In the genomic region with DNA sequence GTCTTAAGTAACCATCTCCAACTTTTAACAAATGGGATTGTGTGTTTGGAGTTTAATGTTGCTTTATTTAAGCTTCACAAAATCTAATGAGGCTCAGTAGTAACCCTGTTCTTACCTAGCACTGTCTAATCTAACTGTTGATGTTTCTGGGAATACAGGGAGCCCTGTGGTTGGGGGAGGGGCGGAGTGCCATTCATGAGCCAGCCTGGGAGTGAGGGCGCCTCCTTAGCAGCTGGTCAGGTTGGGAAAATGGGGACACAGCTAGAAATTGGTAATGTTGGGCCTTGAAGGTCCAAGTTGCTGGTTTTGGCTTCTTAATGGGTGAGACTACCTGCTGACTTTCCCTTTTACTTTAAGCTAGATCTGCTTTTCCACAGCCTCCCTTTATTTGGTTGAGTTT, we compare ENCODE assay signal across 28 cellular contexts. TPM values are rescaled to one million over a fixed set of nuclear protein-coding genes. Genes with fewer than 3 reads are reported as not detected.
DNase-seq lines count a peak whose midpoint lies in the region; ATAC-seq and TF ChIP-seq lines count a peak whose summit lies in the region.
"Had no signal": no experiment of that assay in that cellular context is flagged by ENCODE, and none has a peak within 500 bp of the region (broad histone marks: within the 10 kb centered on the region; RNA-seq: fewer than 3 reads in every experiment).

No MANE protein-coding gene starts in this region.

- peaks cover 21% of the 10 kb centered on the region for H3K36me3 Mint-ChIP-seq in activated CD8-positive, alpha-beta T cell treated with anti-CD3 and anti-CD28 coated beads, Interleukin-2, amount 10 ng/mL, durations not matched to agents 7 days and 5 days (ENCODE audit: low read depth)
- peaks cover 20% of the 10 kb centered on the region for H3K36me3 Mint-ChIP-seq in activated CD8-positive, alpha-beta T cell treated with anti-CD3 and anti-CD28 coated beads for 36 hours (ENCODE audit: low read depth)
- H3K36me3 Mint-ChIP-seq in nephron progenitor cell (ENCODE audit: low read depth), result peaks cover 45% of the 10 kb centered on the region

- H3K27ac ChIP-seq in IMR-90 (ENCODE audit: insufficient read depth, low read length), result no peak overlapping the region
- H3K27ac ChIP-seq: 22Rv1, cardiac muscle cell, coronary artery, esophagus squamous epithelium, tibial nerve had no signal

- H2BK20ac ChIP-seq in IMR-90 (ENCODE audit: low read depth, low read length), result no peak overlapping the region; the same call in 1 of the 2 replicates

- no peaks in the 10 kb centered on the region for H3K27me3 ChIP-seq in IMR-90 (ENCODE audit: control insufficient read depth, insufficient read depth, low read length)
- H3K27me3 ChIP-seq: cardiac muscle cell, esophagus squamous epithelium, tibial nerve had no signal

- H3K79me1 ChIP-seq in IMR-90 (ENCODE audit: low read depth in 1 of 2, low read length in 2 of 2), result peaks cover 25 to 62% of the 10 kb centered on the region in 2 experiments

- intact Hi-C loops in activated CD8-positive, alpha-beta T cell treated with anti-CD3 and anti-CD28 coated beads for 36 hours (cut with micrococcal nuclease), result no loop called here
- intact Hi-C loops in IMR-90 (cut with micrococcal nuclease), result no loop called here

- H3K4me3 ChIP-seq in IMR-90 (ENCODE audit: insufficient read depth, low read depth, low read length), result no peak overlapping the region
- H3K4me3 ChIP-seq: cardiac muscle cell, coronary artery, esophagus squamous epithelium, GM12878, tibial nerve had no signal

- H3K56ac ChIP-seq in IMR-90 (ENCODE audit: extremely low read depth, insufficient read depth, low read length), result no peak overlapping the region

- no peak overlapping the region for H2AK9ac ChIP-seq in IMR-90 (replicated peaks; ENCODE audit: low read depth, low read length, poor library complexity)

- H3K36me3 ChIP-seq in IMR-90 (ENCODE audit: control insufficient read depth, insufficient read depth, low read length), result peaks cover 42% of the 10 kb centered on the region

- CTCF ChIA-PET in activated CD8-positive, alpha-beta T cell treated with anti-CD3 and anti-CD28 coated beads, Interleukin-2, amount 10 ng/mL, durations not matched to agents 7 days and 5 days (lab: Charles Lee), result interaction anchor here (1.1 kb wide), 1 partner anchor 46 kb away, joined by 3 read pairs; no protein-coding TSS in a partner anchor
- CTCF ChIA-PET in activated CD8-positive, alpha-beta T cell treated with anti-CD3 and anti-CD28 coated beads for 36 hours (lab: Charles Lee), result interaction anchor here (0.9 kb wide), 1 partner anchor 8 kb away, joined by 3 read pairs; no protein-coding TSS in a partner anchor
- CTCF ChIA-PET in IMR-90 (lab: Yijun Ruan, JAX), result interaction anchor here (0.6 to 1.2 kb wide), 2 partner anchors 8 to 299 kb away, joined by 4 to 10 read pairs; no protein-coding TSS in a partner anchor

- TF ChIP-seq POLR2A in IMR-90 (IDR thresholded peaks at IDR 0.05; ENCODE audit: low read depth, low read length), result no peak

- no peak overlapping the region for H3K14ac ChIP-seq in IMR-90 (replicated peaks; ENCODE audit: low read depth, low read length)

- no peak overlapping the region for H3K4me2 ChIP-seq in IMR-90 (ENCODE audit: low read depth, low read length)

- peak overlapping the region; percentile 48; the same call in 1 of the 2 replicates for H2AK5ac ChIP-seq in IMR-90 (ENCODE audit: low read depth, low read length)

- ATAC-seq in activated CD8-positive, alpha-beta T cell treated with anti-CD3 and anti-CD28 coated beads, Interleukin-2, amount 10 ng/mL, durations not matched to agents 7 days and 5 days, result no peak
- no peak for ATAC-seq in activated CD8-positive, alpha-beta T cell treated with anti-CD3 and anti-CD28 coated beads for 36 hours
- ATAC-seq in IMR-90 (ENCODE audit: low read depth), result no peak
- ATAC-seq: activated CD4-positive, alpha-beta T cell treated with anti-CD3 and anti-CD28 coated beads for 36 hours; activated T-cell treated with anti-CD3 and anti-CD28 coated beads, Interleukin-2, amount 50 U/mL, for 4 hours; GM12878 had no signal

- H3K18ac ChIP-seq in IMR-90 (ENCODE audit: low read depth, low read length), result no peak overlapping the region

- H4K5ac ChIP-seq in IMR-90 (ENCODE audit: low read depth, low read length), result no peak overlapping the region

- peak overlapping the region; percentile 30 to 96; a peak in 1 of 4 replicates for H4K8ac ChIP-seq in IMR-90 (ENCODE audit: low read depth in 2 of 2, low read length in 2 of 2)

- H2BK120ac ChIP-seq in IMR-90 (ENCODE audit: low read depth, low read length), result peak overlapping the region; percentile 97; the same call in 1 of the 2 replicates

- WGBS in IMR-90 (ENCODE audit: extremely low coverage in 2 of 2, insufficient read length in 1 of 2), 2 experiments, result no CpG with 5 or more reads among the region's 2 CpGs

- H3K4me3 Mint-ChIP-seq in activated CD8-positive, alpha-beta T cell treated with anti-CD3 and anti-CD28 coated beads, Interleukin-2, amount 10 ng/mL, durations not matched to agents 7 days and 5 days, result no peak overlapping the region
- no peak overlapping the region for H3K4me3 Mint-ChIP-seq in activated CD8-positive, alpha-beta T cell treated with anti-CD3 and anti-CD28 coated beads for 36 hours
- H3K4me3 Mint-ChIP-seq in nephron progenitor cell, result no peak overlapping the region
- H3K4me3 Mint-ChIP-seq: activated CD4-positive, alpha-beta T cell treated with anti-CD3 and anti-CD28 coated beads for 36 hours; activated T-cell treated with anti-CD3 and anti-CD28 coated beads, Interleukin-2, amount 50 U/mL, for 4 hours; CD4-positive, CD25-positive, alpha-beta regulatory T cell; immature natural killer cell had no signal

- no peaks in the 10 kb centered on the region for H3K9me3 Mint-ChIP-seq in activated CD8-positive, alpha-beta T cell treated with anti-CD3 and anti-CD28 coated beads, Interleukin-2, amount 10 ng/mL, durations not matched to agents 7 days and 5 days (ENCODE audit: insufficient read depth)
- no peaks in the 10 kb centered on the region for H3K9me3 Mint-ChIP-seq in activated CD8-positive, alpha-beta T cell treated with anti-CD3 and anti-CD28 coated beads for 36 hours
- no peaks in the 10 kb centered on the region for H3K9me3 Mint-ChIP-seq in nephron progenitor cell
- H3K9me3 Mint-ChIP-seq: activated T-cell treated with anti-CD3 and anti-CD28 coated beads, Interleukin-2, amount 50 U/mL, for 4 hours; CD4-positive, CD25-positive, alpha-beta regulatory T cell; immature natural killer cell had no signal

- no peaks in the 10 kb centered on the region for H4K20me1 ChIP-seq in IMR-90 (ENCODE audit: insufficient read depth, low read length)

- no peak overlapping the region for H3K23ac ChIP-seq in IMR-90 (ENCODE audit: low read depth, low read length)

- no peak overlapping the region; the same call in 2 of the 3 replicates for H2BK15ac ChIP-seq in IMR-90 (ENCODE audit: low read depth, low read length)

- H2AFZ ChIP-seq in IMR-90 (replicated peaks; ENCODE audit: low read length, poor library complexity), result no peak overlapping the region

- no peaks in the 10 kb centered on the region for H3K9me3 ChIP-seq in IMR-90 (ENCODE audit: control insufficient read depth, insufficient read depth, low read length)
- H3K9me3 ChIP-seq: esophagus squamous epithelium, tibial nerve had no signal

- H3K9ac ChIP-seq in IMR-90 (ENCODE audit: low read depth, low read length), result no peak overlapping the region

- no peak overlapping the region for H2BK5ac ChIP-seq in IMR-90 (ENCODE audit: low read depth, low read length, poor library complexity, severe bottlenecking)

- H3K27ac Mint-ChIP-seq in activated CD8-positive, alpha-beta T cell treated with anti-CD3 and anti-CD28 coated beads, Interleukin-2, amount 10 ng/mL, durations not matched to agents 7 days and 5 days, result peak overlapping the region; percentile 48
- H3K27ac Mint-ChIP-seq in activated CD8-positive, alpha-beta T cell treated with anti-CD3 and anti-CD28 coated beads for 36 hours, result no peak overlapping the region
- peak overlapping the region; percentile 97 for H3K27ac Mint-ChIP-seq in nephron progenitor cell
- H3K27ac Mint-ChIP-seq: activated CD4-positive, alpha-beta T cell treated with anti-CD3 and anti-CD28 coated beads for 36 hours; immature natural killer cell had no signal

- no peak for TF ChIP-seq RAD21 in IMR-90 (IDR thresholded peaks at IDR 0.05; ENCODE audit: low read length)

- in situ Hi-C loops in IMR-90 (cut with MboI; ENCODE audit: low sequenced_read_pairs) (no loop called here), KBM-7 (cut with MboI; ENCODE audit: low pct_unique_long_range_greater_than_20kb, low sequenced_read_pairs) (no loop called here)

- BruUV-seq in IMR-90 (replicated peaks; lab: Mats Ljungman, UMichigan), result no TSS peak

- dilution Hi-C loops in IMR-90 (cut with HindIII; ENCODE audit: low sequenced_read_pairs, unreplicated experiment), result no loop called here

- peak overlapping the region; percentile 92; the same call in 1 of the 2 replicates for H4K91ac ChIP-seq in IMR-90 (ENCODE audit: insufficient read depth, low read depth, low read length)

- no peak for TF ChIP-seq CTCF in activated CD8-positive, alpha-beta T cell treated with anti-CD3 and anti-CD28 coated beads for 36 hours (IDR thresholded peaks at IDR 0.05)
- TF ChIP-seq CTCF in IMR-90 (conservative IDR thresholded peaks at IDR 0.05; ENCODE audit: low read depth, low read length) (no peak), nephron progenitor cell (IDR thresholded peaks at IDR 0.05) (no peak)

- POLR2A ChIA-PET in activated CD8-positive, alpha-beta T cell treated with anti-CD3 and anti-CD28 coated beads, Interleukin-2, amount 10 ng/mL, durations not matched to agents 7 days and 5 days (lab: Charles Lee), result no interaction called here
- POLR2A ChIA-PET in activated CD8-positive, alpha-beta T cell treated with anti-CD3 and anti-CD28 coated beads for 36 hours (lab: Charles Lee), result no interaction called here
- POLR2A ChIA-PET in IMR-90 (lab: Charles Lee; ENCODE audit: unreplicated experiment), result no interaction called here

- peaks cover under 1% of the 10 kb centered on the region for H3K4me1 Mint-ChIP-seq in activated CD8-positive, alpha-beta T cell treated with anti-CD3 and anti-CD28 coated beads, Interleukin-2, amount 10 ng/mL, durations not matched to agents 7 days and 5 days (ENCODE audit: low read depth)
- no peaks in the 10 kb centered on the region for H3K4me1 Mint-ChIP-seq in activated CD8-positive, alpha-beta T cell treated with anti-CD3 and anti-CD28 coated beads for 36 hours (ENCODE audit: low read depth)
- H3K4me1 Mint-ChIP-seq in nephron progenitor cell, result peaks cover 27% of the 10 kb centered on the region
- H3K4me1 Mint-ChIP-seq: activated CD4-positive, alpha-beta T cell treated with anti-CD3 and anti-CD28 coated beads for 36 hours; CD4-positive, CD25-positive, alpha-beta regulatory T cell; immature natural killer cell had no signal

- DNase-seq in activated CD8-positive, alpha-beta T cell treated with anti-CD3 and anti-CD28 coated beads, Interleukin-2, amount 10 ng/mL, durations not matched to agents 7 days and 5 days, result no peak
- DNase-seq in activated CD8-positive, alpha-beta T cell treated with anti-CD3 and anti-CD28 coated beads for 36 hours, result no peak
- no peak for DNase-seq in IMR-90
- DNase-seq in astrocyte of the hippocampus (ENCODE audit: low read depth, low spot score), result peak; percentile 23
- DNase-seq in nephron progenitor cell, result no peak
- DNase-seq in KBM-7, result no peak
- no peak for DNase-seq in HuH-7 (ENCODE audit: low spot score)
- DNase-seq in superior temporal gyrus (ENCODE audit: extremely low spot score), result no peak
- DNase-seq: activated CD4-positive, alpha-beta T cell treated with anti-CD3 and anti-CD28 coated beads for 36 hours; activated CD8-positive, alpha-beta memory T cell treated with anti-CD3 and anti-CD28 coated beads for 24 hours; activated naive CD4-positive, alpha-beta T cell treated with Interleukin-2 at 50 U/mL for 16 hours; activated T-cell treated with anti-CD3 and anti-CD28 coated beads, Interleukin-2, amount 50 U/mL, for 4 hours; CD4-positive, CD25-positive, alpha-beta regulatory T cell; EL; esophagus squamous epithelium; immature natural killer cell; mesendoderm; NCI-H1417 treated with DMSO at 0.1 percent for 48 hours; NCI-H2081 treated with DMSO at 0.1 percent for 48 hours; NCI-H226; nucleus accumbens; RPMI8226; stimulated activated CD8-positive, alpha-beta memory T cell treated with anti-CD3 and anti-CD28 coated beads, Interleukin-4, amount 100 ng/mL, for 48 hours had no signal

- H3K4me1 ChIP-seq in IMR-90 (ENCODE audit: control insufficient read depth, insufficient read depth, low read length), result peaks cover 8% of the 10 kb centered on the region
- H3K4me1 ChIP-seq: esophagus squamous epithelium, tibial nerve had no signal

- 0 out of 2 replicates have a peak overlapping the region, but pooled peaks have one; percentile 33 for H3K4ac ChIP-seq in IMR-90 (ENCODE audit: low read depth, low read length)

- peaks cover 20% of the 10 kb centered on the region for H3K9me1 ChIP-seq in IMR-90 (ENCODE audit: insufficient read depth, low read length)

- H3K27me3 Mint-ChIP-seq in activated CD8-positive, alpha-beta T cell treated with anti-CD3 and anti-CD28 coated beads, Interleukin-2, amount 10 ng/mL, durations not matched to agents 7 days and 5 days (ENCODE audit: low read depth), result no peaks in the 10 kb centered on the region
- H3K27me3 Mint-ChIP-seq in activated CD8-positive, alpha-beta T cell treated with anti-CD3 and anti-CD28 coated beads for 36 hours, result no peaks in the 10 kb centered on the region
- no peaks in the 10 kb centered on the region for H3K27me3 Mint-ChIP-seq in nephron progenitor cell (ENCODE audit: low read depth, poor library complexity)
- H3K27me3 Mint-ChIP-seq: activated CD4-positive, alpha-beta T cell treated with anti-CD3 and anti-CD28 coated beads for 36 hours; CD4-positive, CD25-positive, alpha-beta regulatory T cell had no signal

RNA-seq across cellular contexts. Expression of a gene that starts 22.9 kb away (rescaled TPM):
- total RNA-seq in activated CD8-positive, alpha-beta T cell treated with anti-CD3 and anti-CD28 coated beads, Interleukin-2, amount 10 ng/mL, durations not matched to agents 7 days and 5 days, result 10 to 100 TPM; 16.6 to 16.8 TPM
- 10 to 100 TPM in 1 of 2 experiments, 1 to 10 TPM in 1; 7.7 to 10.0 TPM for total RNA-seq in activated CD8-positive, alpha-beta T cell treated with anti-CD3 and anti-CD28 coated beads for 36 hours
- total RNA-seq in IMR-90 (2012; rRNA removed), result 6.1 and 8.1 TPM in 2 replicates
- polyA plus RNA-seq in IMR-90 (2012; rRNA removed), result 8.1 and 8.6 TPM in 2 replicates
- polyA plus RNA-seq in IMR-90 (2012; cell fraction: cytosol; rRNA removed), result 5.2 and 6.9 TPM in 2 replicates
- polyA plus RNA-seq in IMR-90 (2012; cell fraction: nucleus; rRNA removed; ENCODE audit: low replicate concordance), result 5.7 and 6.6 TPM in 2 replicates

RNA-seq across cellular contexts. Expression of a gene that starts 47.6 kb away (rescaled TPM):
- total RNA-seq in activated CD8-positive, alpha-beta T cell treated with anti-CD3 and anti-CD28 coated beads, Interleukin-2, amount 10 ng/mL, durations not matched to agents 7 days and 5 days, result 10 to 100 TPM; 43.1 to 49.4 TPM
- 10 to 100 TPM; 82.4 to 84.5 TPM for total RNA-seq in activated CD8-positive, alpha-beta T cell treated with anti-CD3 and anti-CD28 coated beads for 36 hours
- total RNA-seq in IMR-90 (2012; rRNA removed), result 33.0 and 48.6 TPM in 2 replicates
- polyA plus RNA-seq in IMR-90 (2012; rRNA removed), result 32.0 and 33.9 TPM in 2 replicates
- 9.0 and 14.6 TPM in 2 replicates for polyA plus RNA-seq in IMR-90 (2012; cell fraction: cytosol; rRNA removed)
- 5.0 and 19.1 TPM in 2 replicates for polyA plus RNA-seq in IMR-90 (2012; cell fraction: nucleus; rRNA removed; ENCODE audit: low replicate concordance)
